In genomic region chr2:181465686-181466375, GRCh38 we compare ENCODE assay signal across 9 cellular contexts. TPM values are rescaled to one million over a fixed set of nuclear protein-coding genes. Genes with fewer than 3 reads are reported as not detected.
DNase-seq lines count a peak whose midpoint lies in the region; ATAC-seq, FAIRE-seq and TF ChIP-seq lines count a peak whose summit lies in the region.
"Had no signal": no experiment of that assay in that cellular context is flagged by ENCODE, and none has a peak within 500 bp of the region (broad histone marks: within the 10 kb centered on the region; RNA-seq: fewer than 3 reads in every experiment).

No MANE protein-coding gene starts in this region.

- dilution Hi-C loops in keratinocyte (cut with MboI; ENCODE audit: extremely low pct_ligation_motif_present, low sequenced_read_pairs): no loop called here

- H3K27me3 Mint-ChIP-seq in CD4-positive, alpha-beta T cell: no peaks in the 10 kb centered on the region
- no peaks in the 10 kb centered on the region for H3K27me3 Mint-ChIP-seq in activated T-helper 17 cell treated with anti-CD3 and anti-CD28 coated beads, Interleukin-2, amount 50 U/mL, for 72 hours

- no peaks in the 10 kb centered on the region for H3K9me3 ChIP-seq in CD4-positive, alpha-beta T cell (ENCODE audit: control insufficient read depth, low read length)
- H3K9me3 ChIP-seq in HEK293 (ENCODE audit: control insufficient read depth, insufficient read depth, low read depth, low read length) (no peaks in the 10 kb centered on the region), keratinocyte (ENCODE audit: control insufficient read depth, low read depth, low read length) (no peaks in the 10 kb centered on the region), small intestine (ENCODE audit: control insufficient read depth, low read depth) (no peaks in the 10 kb centered on the region)
- H3K9me3 ChIP-seq: prostate gland had no signal

- peaks cover 67% of the 10 kb centered on the region for H3K36me3 Mint-ChIP-seq in CD4-positive, alpha-beta T cell (ENCODE audit: low read depth)
- peaks cover 69% of the 10 kb centered on the region for H3K36me3 Mint-ChIP-seq in activated T-helper 17 cell treated with anti-CD3 and anti-CD28 coated beads, Interleukin-2, amount 50 U/mL, for 72 hours (ENCODE audit: low read depth)

- H3K79me2 ChIP-seq in keratinocyte (ENCODE audit: control insufficient read depth, insufficient read depth, low read length): no peaks in the 10 kb centered on the region

- H3K27me3 ChIP-seq in CD4-positive, alpha-beta T cell (ENCODE audit: control insufficient read depth, insufficient read depth, low read length): no peaks in the 10 kb centered on the region
- H3K27me3 ChIP-seq in keratinocyte (ENCODE audit: control insufficient read depth, extremely low read depth, insufficient read depth, low read length): no peaks in the 10 kb centered on the region
- H3K27me3 ChIP-seq in small intestine (ENCODE audit: control insufficient read depth in 2 of 2, insufficient read depth in 2 of 2, low read length in 2 of 2): no peaks in the 10 kb centered on the region

- peak; percentile 85 for FAIRE-seq in keratinocyte (lab: Jason Lieb, UNC)
- FAIRE-seq in small intestine (lab: Jason Lieb, UNC): no peak

- WGBS in small intestine, 3 donors: 63 to 78% (median 64%) methylated on average over 3 of the region's 3 CpGs

- intact Hi-C loops in CD4-positive, alpha-beta T cell (cut with DNase I, micrococcal nuclease): loop anchor here (1.0 to 10.0 kb wide), 6 partner anchors 9 to 1341 kb away; partner anchors contain the start of gene ITGA4 (in 1 of the 2)

- H3K9ac ChIP-seq in keratinocyte (ENCODE audit: control insufficient read depth, extremely low read depth, insufficient read depth, low read length): peak overlapping the region; percentile 25

- CTCF ChIA-PET in CD4-positive, alpha-beta T cell (lab: Charles Lee): interaction anchor here (0.6 to 6.1 kb wide), 19 partner anchors 8 to 361 kb away, joined by 3 to 43 read pairs (median 3); partner anchors contain the start of gene ITGA4
- CTCF ChIA-PET in HEK293 (lab: Yijun Ruan, JAX): interaction anchor here (0.5 to 3.9 kb wide), 18 partner anchors 8 to 1341 kb away, joined by 3 to 29 read pairs (median 4); partner anchors contain the start of gene ITGA4

- TF ChIP-seq CTCF in CD4-positive, alpha-beta T cell (IDR thresholded peaks at IDR 0.05): no peak
- TF ChIP-seq CTCF in HEK293 (tag by site-specific recombination; IDR thresholded peaks at IDR 0.05) (no peak), keratinocyte (optimal IDR thresholded peaks at IDR 0.05 in 1 of 3, IDR thresholded peaks at IDR 0.05 in 1 of 3, conservative IDR thresholded peaks at IDR 0.05 in 1 of 3; ENCODE audit: extremely low read depth in 1 of 3, insufficient read depth in 2 of 3, low read length in 3 of 3) (no peak)

- H3K4me1 ChIP-seq in HEK293 (ENCODE audit: control insufficient read depth, insufficient read depth, low read length): no peaks in the 10 kb centered on the region; the same call in 1 of the 2 replicates
- peaks cover 10% of the 10 kb centered on the region for H3K4me1 ChIP-seq in keratinocyte (ENCODE audit: control insufficient read depth, extremely low read depth, insufficient read depth, low read length)
- no peaks in the 10 kb centered on the region for H3K4me1 ChIP-seq in small intestine (ENCODE audit: control insufficient read depth in 2 of 2, insufficient read depth in 1 of 2, low read depth in 1 of 2, low read length in 1 of 2)
- H3K4me1 ChIP-seq: prostate gland had no signal

- no peaks in the 10 kb centered on the region for H3K9me3 Mint-ChIP-seq in CD4-positive, alpha-beta T cell
- H3K9me3 Mint-ChIP-seq in activated T-helper 17 cell treated with anti-CD3 and anti-CD28 coated beads, Interleukin-2, amount 50 U/mL, for 72 hours: no peaks in the 10 kb centered on the region

- peak overlapping the region; percentile 49 for H3K4me2 ChIP-seq in keratinocyte (ENCODE audit: control insufficient read depth, extremely low read depth, insufficient read depth, low read depth, low read length)

- peak overlapping the region; percentile 84 for H3K27ac Mint-ChIP-seq in CD4-positive, alpha-beta T cell
- H3K27ac Mint-ChIP-seq in activated T-helper 17 cell treated with anti-CD3 and anti-CD28 coated beads, Interleukin-2, amount 50 U/mL, for 72 hours: peak overlapping the region; percentile 4

- H3K4me3 Mint-ChIP-seq in CD4-positive, alpha-beta T cell: peak overlapping the region; percentile 42
- peak overlapping the region; percentile 95 for H3K4me3 Mint-ChIP-seq in activated T-helper 17 cell treated with anti-CD3 and anti-CD28 coated beads, Interleukin-2, amount 50 U/mL, for 72 hours

- H2AFZ ChIP-seq in keratinocyte (ENCODE audit: control insufficient read depth, low read length): peak overlapping the region; percentile 38

- no peaks in the 10 kb centered on the region for H3K9me1 ChIP-seq in keratinocyte (ENCODE audit: control insufficient read depth, extremely low read depth, insufficient read depth, low read length)

- peak overlapping the region; percentile 23 for H3K27ac ChIP-seq in CD4-positive, alpha-beta T cell (ENCODE audit: low read depth, low read length)
- H3K27ac ChIP-seq in HEK293 (ENCODE audit: extremely low read depth, low read depth, low read length): no peak overlapping the region
- peak overlapping the region; percentile 73 for H3K27ac ChIP-seq in keratinocyte (ENCODE audit: control insufficient read depth, insufficient read depth, low read length)
- H3K27ac ChIP-seq in small intestine (ENCODE audit: low read depth in 1 of 2, low read length in 1 of 2): no peak overlapping the region
- H3K27ac ChIP-seq: prostate gland had no signal

- POLR2A ChIA-PET in CD4-positive, alpha-beta T cell (lab: Charles Lee): interaction anchor here (1.1 to 3.9 kb wide), 3 partner anchors 9 to 178 kb away, joined by 3 to 45 read pairs (median 4); partner anchors contain the start of gene ITGA4
- POLR2A ChIA-PET in HEK293 (lab: Yijun Ruan, JAX): no interaction called here

- no peak for DNase-seq in CD4-positive, alpha-beta T cell
- DNase-seq in keratinocyte (ENCODE audit: low read depth, low spot score) (peak; percentile 59), SKM-1 treated with dmso at 0.1 percent for 144 hours (lab: John Stamatoyannopoulos, UW; ENCODE audit: unreplicated experiment) (no peak), cortex of kidney (lab: John Stamatoyannopoulos, UW) (no peak), small intestine (no peak)

- ATAC-seq in CD4-positive, alpha-beta T cell (ENCODE audit: poor library complexity): no peak
- peak; percentile 22 for ATAC-seq in activated T-helper 17 cell treated with anti-CD3 and anti-CD28 coated beads, Interleukin-2, amount 50 U/mL, for 72 hours (replicated peaks)
- ATAC-seq in GM18519 (IDR thresholded peaks at IDR 0.05; ENCODE audit: low FRiP score, unreplicated experiment): no peak

- H3K36me3 ChIP-seq in HEK293 (ENCODE audit: control insufficient read depth in 2 of 2, insufficient read depth in 1 of 2, low read length in 2 of 2) (no peaks in the 10 kb centered on the region), keratinocyte (ENCODE audit: control insufficient read depth in 2 of 2, extremely low read depth in 1 of 2, insufficient read depth in 2 of 2, low read length in 2 of 2) (no peaks in the 10 kb centered on the region), small intestine (ENCODE audit: control insufficient read depth in 2 of 2, insufficient read depth in 2 of 2, low read length in 2 of 2) (no peaks in the 10 kb centered on the region)
- H3K36me3 ChIP-seq: prostate gland had no signal

- peaks cover 89% of the 10 kb centered on the region for H3K4me1 Mint-ChIP-seq in CD4-positive, alpha-beta T cell (ENCODE audit: low read depth)
- peaks cover 53% of the 10 kb centered on the region for H3K4me1 Mint-ChIP-seq in activated T-helper 17 cell treated with anti-CD3 and anti-CD28 coated beads, Interleukin-2, amount 50 U/mL, for 72 hours

- no peaks in the 10 kb centered on the region for H4K20me1 ChIP-seq in keratinocyte (ENCODE audit: control insufficient read depth, extremely low read depth, insufficient read depth, low read length)

- H3K4me3 ChIP-seq in HEK293 (ENCODE audit: low read depth, low read length) (no peak overlapping the region), keratinocyte (ENCODE audit: control insufficient read depth in 2 of 3, extremely low read depth in 1 of 3, insufficient read depth in 2 of 3, low read depth in 1 of 3, low read length in 3 of 3) (no peak overlapping the region), small intestine (ENCODE audit: low read depth in 1 of 2, low read length in 2 of 2) (no peak overlapping the region)
- H3K4me3 ChIP-seq: prostate gland had no signal

TF ChIP-seq in HEK293, 187 proteins besides CTCF, POLR2A, EP300 and RAD21:
- TF ChIP-seq MZF1 (tag by site-specific recombination; IDR thresholded peaks at IDR 0.05; ENCODE audit: borderline replicate concordance) (peak; percentile 38; the same call in 1 of the 2 replicates), ZBTB20 (tag by site-specific recombination; IDR thresholded peaks at IDR 0.05) (no peak), ZXDB (tag by site-specific recombination; IDR thresholded peaks at IDR 0.05) (no peak)

RNA-seq across cellular contexts. Expression of gene ITGA4, which starts 8.6 kb away (rescaled TPM):
- total RNA-seq in CD4-positive, alpha-beta T cell: 10 to 100 TPM; 79.4 to 79.5 TPM
- total RNA-seq in activated T-helper 17 cell treated with anti-CD3 and anti-CD28 coated beads, Interleukin-2, amount 50 U/mL, for 72 hours: 100 to 1,000 TPM in 1 of 2 donors, 10 to 100 TPM in 1; 63.3 to 196 TPM
- 2.5 to 4.7 TPM (median 4.6 TPM) in 3 replicates for polyA plus RNA-seq in keratinocyte
- polyA plus RNA-seq in keratinocyte (2011; ENCODE audit: low read depth): 0.31 TPM
- 0.91 and 1.5 TPM in 2 replicates for polyA plus RNA-seq in keratinocyte (2011; cell fraction: cytosol; rRNA removed)
- polyA plus RNA-seq in keratinocyte (2011; cell fraction: nucleus; rRNA removed): 3.4 and 4.3 TPM in 2 replicates
- 0.21 and 5.5 TPM in 2 replicates for polyA plus RNA-seq in keratinocyte (2012; ENCODE audit: low replicate concordance)
- polyA minus RNA-seq in keratinocyte: 1.5 to 10.0 TPM (median 5.3 TPM) in 3 replicates
- 5.8 TPM for polyA minus RNA-seq in keratinocyte (2011; cell fraction: cytosol; rRNA and poly(A)+ RNA removed)
- 6.2 and 16.3 TPM in 2 replicates for polyA minus RNA-seq in keratinocyte (2011; cell fraction: nucleus; rRNA and poly(A)+ RNA removed)
- polyA plus RNA-seq in small intestine: 1 to 10 TPM in 2 of 3 donors, under 1 TPM in 1; 0.89 to 3.0 (median 1.3) TPM

Comparison
In these comparisons a context has a peak if more than half of its experiments do, and no peak if none do; other contexts are left out.
1. H3K27ac ChIP-seq: peak in CD4-positive, alpha-beta T cell (single experiment) and keratinocyte (single experiment); none in HEK293 (single experiment) and small intestine (0 of 2).